Comparison of ENCODE assay signal across 14 cellular contexts in the genomic region with DNA sequence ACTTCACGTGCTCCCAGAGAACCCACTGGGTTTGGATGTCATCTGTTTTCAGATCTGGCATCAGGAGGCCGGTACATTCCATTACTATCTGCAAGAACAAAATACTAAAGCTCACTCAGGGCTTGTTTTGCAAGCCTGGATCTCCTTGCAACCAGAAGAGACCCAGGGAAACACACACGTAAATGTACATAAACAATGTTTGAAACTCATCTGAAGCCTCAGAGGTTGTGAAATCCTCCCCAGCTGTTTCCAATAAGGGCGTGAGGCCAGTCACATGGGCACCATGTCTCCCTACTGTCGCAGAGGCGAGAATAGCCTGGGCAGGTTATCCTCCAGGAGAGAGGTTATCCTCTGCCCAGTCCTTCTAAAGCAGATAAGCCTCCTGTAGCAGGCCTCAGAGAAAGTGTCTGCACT.
DNase-seq lines count a peak whose midpoint lies in the region; ATAC-seq and TF ChIP-seq lines count a peak whose summit lies in the region.
"Had no signal": no experiment of that assay in that cellular context is flagged by ENCODE, and none has a peak within 500 bp of the region (broad histone marks: within the 10 kb centered on the region; RNA-seq: fewer than 3 reads in every experiment).

No MANE protein-coding gene starts in this region.

- TF ChIP-seq CTCF in IMR-90 (conservative IDR thresholded peaks at IDR 0.05; ENCODE audit: low read depth, low read length) (no peak), esophagus squamous epithelium (IDR thresholded peaks at IDR 0.05) (no peak), upper lobe of right lung (IDR thresholded peaks at IDR 0.05) (no peak)

- peaks cover 21% of the 10 kb centered on the region for H3K9me1 ChIP-seq in IMR-90 (ENCODE audit: insufficient read depth, low read length)

- CTCF ChIA-PET in IMR-90 (lab: Yijun Ruan, JAX), result no interaction called here

- peaks cover 26% of the 10 kb centered on the region for H3K4me1 ChIP-seq in IMR-90 (ENCODE audit: control insufficient read depth, insufficient read depth, low read length)
- peaks cover 0 to 38% (median 25%) of the 10 kb centered on the region in 3 donors for H3K4me1 ChIP-seq in esophagus squamous epithelium
- no peaks in the 10 kb centered on the region for H3K4me1 ChIP-seq in mucosa of rectum (ENCODE audit: control insufficient read depth in 2 of 2, insufficient read depth in 2 of 2, low read length in 2 of 2)
- H3K4me1 ChIP-seq in upper lobe of right lung, result peaks cover 3% of the 10 kb centered on the region

- H4K20me1 ChIP-seq in IMR-90 (ENCODE audit: insufficient read depth, low read length), result no peaks in the 10 kb centered on the region

- H3K4ac ChIP-seq in IMR-90 (ENCODE audit: low read depth, low read length), result peak overlapping the region; percentile 73

- POLR2A ChIA-PET in IMR-90 (lab: Charles Lee; ENCODE audit: unreplicated experiment), result interaction anchor here (0.6 kb wide), 1 partner anchor 185 kb away, joined by 4 read pairs; no protein-coding TSS in a partner anchor

- H2AFZ ChIP-seq in IMR-90 (replicated peaks; ENCODE audit: low read length, poor library complexity), result peak overlapping the region; percentile 8

- BruUV-seq in IMR-90 (replicated peaks; lab: Mats Ljungman, UMichigan), result no TSS peak

- peak overlapping the region; percentile 74 for H2BK120ac ChIP-seq in IMR-90 (ENCODE audit: low read depth, low read length)

- H3K9me3 ChIP-seq in IMR-90 (ENCODE audit: control insufficient read depth, insufficient read depth, low read length) (no peaks in the 10 kb centered on the region), esophagus squamous epithelium (no peaks in the 10 kb centered on the region), mucosa of rectum (ENCODE audit: control insufficient read depth in 2 of 2, low read length in 2 of 2) (no peaks in the 10 kb centered on the region), upper lobe of right lung (no peaks in the 10 kb centered on the region)

- peak overlapping the region; percentile 85 for H3K18ac ChIP-seq in IMR-90 (ENCODE audit: low read depth, low read length)

- TF ChIP-seq RAD21 in IMR-90 (IDR thresholded peaks at IDR 0.05; ENCODE audit: low read length), result no peak

- H3K14ac ChIP-seq in IMR-90 (replicated peaks; ENCODE audit: low read depth, low read length), result peak overlapping the region; percentile 86

- DNase-seq in IMR-90 (peak; percentile 95), esophagus squamous epithelium (lab: John Stamatoyannopoulos, UW) (no peak), upper lobe of right lung (no peak), Kasumi-1 (lab: John Stamatoyannopoulos, UW) (no peak), NCI-H2081 treated with DMSO at 0.1 percent for 48 hours (lab: John Stamatoyannopoulos, UW) (no peak), NCI-H446 treated with DMSO at 0.1 percent for 48 hours (lab: John Stamatoyannopoulos, UW) (no peak)
- no peak for DNase-seq in activated effector memory CD4-positive, alpha-beta T cell treated with anti-CD3 and anti-CD28 coated beads, Interleukin-2, amount 50 U/mL, for 16 hours
- DNase-seq: activated CD8-positive, alpha-beta memory T cell treated with anti-CD3 and anti-CD28 coated beads for 24 hours; activated gamma-delta T cell treated with Interleukin-2 at 50 U/mL for 16 hours; cerebellar nuclear complex; NCI-H2171 treated with DMSO at 0.1 percent for 48 hours; stimulated activated naive B cell treated with anti-CD40 and anti-IgM and Interleukin-4, amounts not matched to agents 10 μg/mL and 1 μg/mL and 100 μg/mL, for 72 hours had no signal

- H3K9ac ChIP-seq in IMR-90 (ENCODE audit: low read depth, low read length) (no peak overlapping the region), mucosa of rectum (ENCODE audit: low read depth in 1 of 2, low read length in 2 of 2) (no peak overlapping the region)

- H3K23ac ChIP-seq in IMR-90 (ENCODE audit: low read depth, low read length), result peak overlapping the region; percentile 59; the same call in 1 of the 2 replicates

- ATAC-seq in IMR-90 (ENCODE audit: low read depth) (peak; percentile 72), upper lobe of right lung (peak; percentile 40)
- ATAC-seq: stimulated activated naive B cell treated with anti-CD40 and anti-IgM and Interleukin-4, amounts not matched to agents 10 μg/mL and 1 μg/mL and 100 μg/mL, for 72 hours had no signal

- intact Hi-C loops in IMR-90 (cut with micrococcal nuclease), result loop anchor here (1.0 to 5.0 kb wide), 2 partner anchors 22 to 107 kb away; no protein-coding TSS in a partner anchor
- intact Hi-C loops in esophagus squamous epithelium (cut with DNase I), result no loop called here
- intact Hi-C loops in upper lobe of right lung (cut with DNase I), result no loop called here

- H3K36me3 ChIP-seq in IMR-90 (ENCODE audit: control insufficient read depth, insufficient read depth, low read length) (peaks cover 44% of the 10 kb centered on the region), esophagus squamous epithelium (peaks cover 0 to 10% (median 0%) of the 10 kb centered on the region in 3 donors), mucosa of rectum (ENCODE audit: control insufficient read depth in 2 of 2, insufficient read depth in 2 of 2, low read length in 2 of 2) (no peaks in the 10 kb centered on the region), upper lobe of right lung (no peaks in the 10 kb centered on the region)

- peak overlapping the region; percentile 70 for H4K91ac ChIP-seq in IMR-90 (ENCODE audit: insufficient read depth, low read depth, low read length)

- H3K27ac ChIP-seq in IMR-90 (ENCODE audit: insufficient read depth, low read length) (peak overlapping the region; percentile 76; the same call in 1 of the 2 replicates), esophagus squamous epithelium (peak overlapping the region; percentile 40 to 80 (median 62)), mucosa of rectum (ENCODE audit: low read depth in 2 of 2, low read length in 2 of 2) (peak overlapping the region; percentile 28 to 31), upper lobe of right lung (peak overlapping the region; percentile 11)
- H3K27ac ChIP-seq: epithelial cell of prostate had no signal

- 65% methylated on average over 5 of the region's 6 CpGs; no CpG with 5 or more reads in 1 of the 2 experiments for WGBS in IMR-90 (ENCODE audit: extremely low coverage in 2 of 2, insufficient read length in 1 of 2), 2 experiments
- 69 to 71% methylated on average over 6 of the region's 6 CpGs for WGBS in esophagus squamous epithelium, 2 donors

- H3K4me3 ChIP-seq in IMR-90 (ENCODE audit: insufficient read depth, low read depth, low read length) (no peak overlapping the region), esophagus squamous epithelium (no peak overlapping the region), mucosa of rectum (ENCODE audit: low read length in 2 of 2) (no peak overlapping the region), upper lobe of right lung (no peak overlapping the region)

- H2BK20ac ChIP-seq in IMR-90 (ENCODE audit: low read depth, low read length), result peak overlapping the region; percentile 60

- H4K8ac ChIP-seq in IMR-90 (ENCODE audit: low read depth in 2 of 2, low read length in 2 of 2), result peak overlapping the region; percentile 41 to 74

- dilution Hi-C loops in IMR-90 (cut with HindIII; ENCODE audit: low sequenced_read_pairs, unreplicated experiment), result no loop called here

- TF ChIP-seq POLR2A in IMR-90 (IDR thresholded peaks at IDR 0.05; ENCODE audit: low read depth, low read length) (no peak), esophagus squamous epithelium (IDR thresholded peaks at IDR 0.05) (no peak)

- no peaks in the 10 kb centered on the region for H3K27me3 ChIP-seq in IMR-90 (ENCODE audit: control insufficient read depth, insufficient read depth, low read length)
- H3K27me3 ChIP-seq in esophagus squamous epithelium, result no peaks in the 10 kb centered on the region
- no peaks in the 10 kb centered on the region for H3K27me3 ChIP-seq in mucosa of rectum (ENCODE audit: control insufficient read depth in 2 of 2, insufficient read depth in 2 of 2, low read length in 2 of 2)
- no peaks in the 10 kb centered on the region for H3K27me3 ChIP-seq in upper lobe of right lung

- peak overlapping the region; percentile 32; the same call in 1 of the 2 replicates for H3K56ac ChIP-seq in IMR-90 (ENCODE audit: extremely low read depth, insufficient read depth, low read length)

- H2BK5ac ChIP-seq in IMR-90 (ENCODE audit: low read depth, low read length, poor library complexity, severe bottlenecking), result peak overlapping the region; percentile 91

- H2BK15ac ChIP-seq in IMR-90 (ENCODE audit: low read depth, low read length), result peak overlapping the region; percentile 49

- peak overlapping the region; percentile 8; the same call in 1 of the 2 replicates for H3K4me2 ChIP-seq in IMR-90 (ENCODE audit: low read depth, low read length)

- no peak overlapping the region for H2AK9ac ChIP-seq in IMR-90 (replicated peaks; ENCODE audit: low read depth, low read length, poor library complexity)

- H4K5ac ChIP-seq in IMR-90 (ENCODE audit: low read depth, low read length), result peak overlapping the region; percentile 93

- H3K79me1 ChIP-seq in IMR-90 (ENCODE audit: low read depth in 1 of 2, low read length in 2 of 2), result peaks cover 20 to 48% of the 10 kb centered on the region in 2 experiments

- in situ Hi-C loops in IMR-90 (cut with MboI; ENCODE audit: low sequenced_read_pairs), result no loop called here

- peak overlapping the region; percentile 57 for H2AK5ac ChIP-seq in IMR-90 (ENCODE audit: low read depth, low read length)

TF ChIP-seq in IMR-90, 13 proteins besides CTCF, POLR2A, EP300 and RAD21:
- no peak for TF ChIP-seq MAZ (IDR thresholded peaks at IDR 0.05; ENCODE audit: borderline replicate concordance, low read depth, low read length)
- no peak for TF ChIP-seq CHD1 (IDR thresholded peaks at IDR 0.05; ENCODE audit: low read depth, low read length)
- no peak for TF ChIP-seq NFE2L2 (IDR thresholded peaks at IDR 0.05; ENCODE audit: low read depth, low read length)
- TF ChIP-seq, protein P1, sequence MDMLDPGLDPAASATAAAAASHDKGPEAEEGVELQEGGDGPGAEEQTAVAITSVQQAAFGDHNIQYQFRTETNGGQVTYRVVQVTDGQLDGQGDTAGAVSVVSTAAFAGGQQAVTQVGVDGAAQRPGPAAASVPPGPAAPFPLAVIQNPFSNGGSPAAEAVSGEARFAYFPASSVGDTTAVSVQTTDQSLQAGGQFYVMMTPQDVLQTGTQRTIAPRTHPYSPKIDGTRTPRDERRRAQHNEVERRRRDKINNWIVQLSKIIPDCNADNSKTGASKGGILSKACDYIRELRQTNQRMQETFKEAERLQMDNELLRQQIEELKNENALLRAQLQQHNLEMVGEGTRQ (IDR thresholded peaks at IDR 0.05; ENCODE audit: low read depth, low read length), result peak; percentile 92
- no peak for TF ChIP-seq SMC3 (IDR thresholded peaks at IDR 0.05; ENCODE audit: low read depth, low read length)
- TF ChIP-seq BHLHE40 (IDR thresholded peaks at IDR 0.05; ENCODE audit: low read depth, low read length), result peak; percentile 45; the same call in 1 of the 2 replicates
- TF ChIP-seq RCOR1 (IDR thresholded peaks at IDR 0.05; ENCODE audit: insufficient replicate concordance, low read length), result peak; percentile 30
- TF ChIP-seq RFX5 (IDR thresholded peaks at IDR 0.05; ENCODE audit: low read depth, low read length), result no peak
- peak; percentile 96 for TF ChIP-seq CEBPB (IDR thresholded peaks at IDR 0.05; ENCODE audit: low read depth, low read length)
TF ChIP-seq in IMR-90: peak in this region for 4.

Comparison
In these comparisons a context has a peak if more than half of its experiments do, and no peak if none do; other contexts are left out.
1. H3K27ac ChIP-seq: peak in every context shown above with its lines; median percentile 76 in IMR-90; 62 in esophagus squamous epithelium; 30 in mucosa of rectum; 11 in upper lobe of right lung.